Comparison of ENCODE assay signal across 22 cellular contexts in genomic region chr12:20489645-20490044, GRCh38.
"Had no signal": no experiment of that assay in that cellular context is flagged by ENCODE, and none has a peak within 500 bp of the region (broad histone marks: within the 10 kb centered on the region; RNA-seq: fewer than 3 reads in every experiment).

No MANE protein-coding gene starts in this region.

- H3K4me1 ChIP-seq: breast epithelium, suprapubic skin, transverse colon had no signal

- ATAC-seq: left colon; lower lobe of right lung; natural killer cell treated with Interleukin-12 subunit alpha and Interleukin-12 subunit beta and Interleukin-15 and Interleukin-18, amount 100 ng/mL, for 72 hours had no signal

- H3K36me3 ChIP-seq: ascending aorta, breast epithelium, esophagus muscularis mucosa, lower lobe of right lung, neutrophil, suprapubic skin, transverse colon, vagina, WERI-Rb-1 had no signal

- H3K4me3 ChIP-seq: ascending aorta, breast epithelium, esophagus muscularis mucosa, lower lobe of right lung, skin epidermis, suprapubic skin, transverse colon, vagina had no signal

- DNase-seq: activated CD4-positive, alpha-beta T cell treated with anti-CD3 and anti-CD28 coated beads for 1 hour; activated CD8-positive, alpha-beta memory T cell treated with anti-CD3 and anti-CD28 coated beads for 24 hours; activated CD8-positive, alpha-beta memory T cell treated with anti-CD3 and anti-CD28 coated beads, Interleukin-2, amount 50 U/mL, for 48 hours; activated effector memory CD4-positive, alpha-beta T cell treated with Interleukin-2 at 50 U/mL for 16 hours; activated T-cell treated with anti-CD3 and anti-CD28 coated beads, Interleukin-2, amount 50 U/mL, for 48 hours; effector CD4-positive, alpha-beta T cell; hippocampal formation; islet precursor cell; left colon; lower lobe of right lung; stimulated activated CD4-positive, alpha-beta T cell treated with anti-CD3 and anti-CD28 coated beads, Interleukin-15, amount 100 ng/mL, for 24 hours; stimulated activated CD4-positive, alpha-beta T cell treated with anti-CD3 and anti-CD28 coated beads, Interleukin-2, amount 100 ng/mL, for 48 hours; transverse colon; WERI-Rb-1 had no signal

- H3K9me3 ChIP-seq: ascending aorta, breast epithelium, esophagus muscularis mucosa, lower lobe of right lung, neutrophil, suprapubic skin, transverse colon, vagina had no signal

- H3K27me3 ChIP-seq: ascending aorta, breast epithelium, esophagus muscularis mucosa, neutrophil, suprapubic skin, transverse colon, vagina had no signal

- H3K27ac ChIP-seq: ascending aorta, breast epithelium, esophagus muscularis mucosa, lower lobe of right lung, neutrophil, skin epidermis, suprapubic skin, transverse colon, vagina, WERI-Rb-1 had no signal
